In the genomic region with DNA sequence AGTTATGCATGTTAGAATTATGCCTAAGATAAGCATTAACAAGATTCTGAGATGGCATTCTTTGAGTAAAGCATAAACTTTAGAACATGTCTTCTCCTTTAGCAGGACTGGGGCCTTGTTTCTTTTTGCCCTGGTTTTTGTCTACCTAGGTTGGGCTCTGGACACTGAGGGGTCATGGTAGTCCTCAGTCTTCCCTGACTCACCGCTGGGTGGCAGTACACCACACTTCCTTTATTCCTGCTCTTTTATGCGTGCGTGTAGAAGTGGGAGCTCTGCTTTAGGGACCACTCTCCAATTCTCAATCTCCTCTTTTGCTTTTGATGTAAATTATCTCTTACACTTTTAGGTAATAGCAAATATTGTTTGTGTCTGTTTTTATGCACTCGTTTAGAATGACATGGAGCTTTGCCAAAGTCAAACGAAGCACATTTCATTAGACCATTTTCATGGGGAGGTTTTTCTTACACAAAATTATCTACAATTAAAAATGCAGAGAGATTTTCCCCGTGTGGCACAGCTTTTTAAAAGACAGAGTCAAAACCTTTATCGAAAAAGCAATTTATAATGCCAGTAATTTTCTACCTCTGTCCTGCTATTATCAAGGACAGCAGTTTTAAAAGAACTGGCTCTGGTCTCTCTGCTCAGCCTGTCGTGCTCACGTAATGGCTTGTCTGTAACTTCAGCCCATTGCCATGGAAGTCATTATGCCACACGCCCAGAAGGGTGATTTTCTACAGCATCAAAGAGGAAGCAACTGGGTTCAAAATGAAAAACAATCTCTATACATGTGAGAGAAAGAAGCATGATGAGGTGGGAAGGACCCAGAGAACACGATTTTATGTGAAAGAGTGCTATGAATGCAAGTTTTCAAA, we compare ENCODE assay signal across 8 cellular contexts.
DNase-seq lines count a peak whose midpoint lies in the region; ATAC-seq and TF ChIP-seq lines count a peak whose summit lies in the region.

No MANE protein-coding gene starts in this region.

- H3K27ac ChIP-seq in esophagus squamous epithelium = peak overlapping the region in 1 of 4 donors; percentile 31

- H3K27ac Mint-ChIP-seq in naive thymus-derived CD8-positive, alpha-beta T cell = peak overlapping the region; percentile 30 to 85 (median 68)

- H3K4me1 ChIP-seq in esophagus squamous epithelium = peaks cover 0 to 19% (median 6%) of the 10 kb centered on the region in 3 donors

- H3K27me3 ChIP-seq in esophagus squamous epithelium = no peaks in the 10 kb centered on the region

- no peaks in the 10 kb centered on the region for H3K9me3 ChIP-seq in esophagus squamous epithelium

- DNase-seq in GM12865 (ENCODE audit: low read depth) (peak; percentile 79), NOMO-1 treated with DMSO at 0.1 percent for 48 hours (lab: John Stamatoyannopoulos, UW; ENCODE audit: unreplicated experiment) (peak; percentile 47), activated T-cell treated with anti-CD3 and anti-CD28 coated beads for 1 hour (ENCODE audit: low read depth) (peak; percentile 65), esophagus squamous epithelium (lab: John Stamatoyannopoulos, UW) (no peak)
- peak; percentile 54 to 84 (median 70) for DNase-seq in naive thymus-derived CD8-positive, alpha-beta T cell
- peak; percentile 29 to 54 for DNase-seq in stimulated activated CD8-positive, alpha-beta memory T cell treated with anti-CD3 and anti-CD28 coated beads, Interleukin-7, amount 100 ng/mL, for 48 hours (ENCODE audit: extremely low read depth in 1 of 2, low read depth in 1 of 2)

- peaks cover 12 to 37% (median 26%) of the 10 kb centered on the region in 4 donors for H3K4me1 Mint-ChIP-seq in naive thymus-derived CD8-positive, alpha-beta T cell

- ATAC-seq in HG02870 (IDR thresholded peaks at IDR 0.05; ENCODE audit: unreplicated experiment) = peak; percentile 56
- ATAC-seq in naive thymus-derived CD8-positive, alpha-beta T cell = peak; percentile 95 to 99
- ATAC-seq in HG02763 (IDR thresholded peaks at IDR 0.05; ENCODE audit: unreplicated experiment) = no peak

- no peaks in the 10 kb centered on the region for H3K36me3 Mint-ChIP-seq in naive thymus-derived CD8-positive, alpha-beta T cell

- H3K9me3 Mint-ChIP-seq in naive thymus-derived CD8-positive, alpha-beta T cell = no peaks in the 10 kb centered on the region

- no peak overlapping the region for H3K4me3 ChIP-seq in GM12865 (ENCODE audit: low read depth, low read length)
- H3K4me3 ChIP-seq in esophagus squamous epithelium = no peak overlapping the region

- intact Hi-C loops in esophagus squamous epithelium (cut with DNase I) = no loop called here

- H3K36me3 ChIP-seq in esophagus squamous epithelium = no peaks in the 10 kb centered on the region

- no peak for TF ChIP-seq POLR2A in esophagus squamous epithelium (IDR thresholded peaks at IDR 0.05)

- TF ChIP-seq CTCF in GM12865 (IDR thresholded peaks at IDR 0.05; ENCODE audit: insufficient read depth, low read depth, low read length, missing control alignments) (peak; percentile 77), esophagus squamous epithelium (IDR thresholded peaks at IDR 0.05) (peak; percentile 73 to 89 (median 86))

- 27 to 35% methylated on average over 11 of the region's 11 CpGs for WGBS in esophagus squamous epithelium, 2 donors

- H3K4me3 Mint-ChIP-seq in naive thymus-derived CD8-positive, alpha-beta T cell = peak overlapping the region; percentile 34 to 76 (median 62)

- POLR2A ChIA-PET in naive thymus-derived CD8-positive, alpha-beta T cell (lab: Charles Lee) = interaction anchor here (0.7 to 3.0 kb wide), 13 partner anchors 8 to 614 kb away, joined by 3 to 21 read pairs (median 4); no protein-coding TSS in a partner anchor

- no peaks in the 10 kb centered on the region for H3K27me3 Mint-ChIP-seq in naive thymus-derived CD8-positive, alpha-beta T cell
